Comparison of ENCODE assay signal across 18 cellular contexts in the genomic region with DNA sequence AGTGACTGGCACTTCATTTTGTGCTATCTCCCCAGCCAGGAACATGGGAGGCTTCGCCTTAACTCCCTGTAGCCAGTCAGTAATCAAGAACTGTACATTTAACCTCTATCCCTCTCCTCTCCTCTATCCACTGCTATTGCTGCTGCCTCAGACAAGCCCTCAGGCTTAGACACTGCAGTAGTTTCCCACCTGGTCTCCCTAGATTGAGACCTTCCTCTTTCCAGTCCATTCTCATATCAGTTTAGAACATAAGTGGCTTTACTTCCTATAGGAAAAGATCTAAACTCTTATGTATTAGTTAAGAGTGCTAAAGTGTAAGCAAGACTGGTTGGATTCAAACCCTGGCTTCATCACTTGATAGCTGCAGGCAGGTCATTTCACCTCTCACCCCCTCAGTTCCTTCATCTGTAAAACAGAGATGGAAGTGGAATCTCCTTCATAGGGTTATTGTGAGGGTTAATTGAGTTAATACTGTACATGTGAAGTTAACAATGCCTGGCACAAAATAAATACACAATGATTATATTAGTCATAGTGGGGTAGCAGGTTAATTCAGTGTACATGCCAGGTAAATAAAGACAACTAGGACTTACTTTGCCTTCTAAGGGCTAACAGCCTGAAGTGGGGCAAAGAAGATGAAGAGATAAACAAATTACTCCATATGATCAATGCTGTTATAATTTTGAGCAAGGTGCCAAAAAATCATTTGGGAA.
"Had no signal": no experiment of that assay in that cellular context is flagged by ENCODE, and none has a peak within 500 bp of the region (broad histone marks: within the 10 kb centered on the region; RNA-seq: fewer than 3 reads in every experiment).

No MANE protein-coding gene starts in this region.

- FAIRE-seq: keratinocyte had no signal

- H3K4me3 ChIP-seq: adrenal gland, hepatocyte, neural progenitor cell, stomach, thoracic aorta had no signal

- ATAC-seq: activated CD8-positive, alpha-beta T cell treated with anti-CD3 and anti-CD28 coated beads, Interleukin-2, amount 10 ng/mL, durations not matched to agents 7 days and 5 days; effector memory CD8-positive, alpha-beta T cell; left lobe of liver; sciatic nerve had no signal

- DNase-seq: activated B cell treated with CpG ODN at 0.5 μM for 24 hours; activated CD4-positive, alpha-beta T cell treated with anti-CD3 and anti-CD28 coated beads for 48 hours; activated CD8-positive, alpha-beta memory T cell treated with anti-CD3 and anti-CD28 coated beads, Interleukin-2, amount 50 U/mL, for 4 hours; activated CD8-positive, alpha-beta T cell treated with anti-CD3 and anti-CD28 coated beads, Interleukin-2, amount 10 ng/mL, durations not matched to agents 7 days and 5 days; activated effector memory CD4-positive, alpha-beta T cell treated with anti-CD3 and anti-CD28 coated beads, Interleukin-2, amount 50 U/mL, for 16 hours; activated T-cell treated with anti-CD3 and anti-CD28 coated beads, Interleukin-2, amount 50 U/mL, for 48 hours; adrenal gland; dermis blood vessel endothelial cell; effector memory CD8-positive, alpha-beta T cell; erythroblast; stomach; T1000 had no signal
